8 cellular contexts compared by ENCODE assay signal in the genomic region with DNA sequence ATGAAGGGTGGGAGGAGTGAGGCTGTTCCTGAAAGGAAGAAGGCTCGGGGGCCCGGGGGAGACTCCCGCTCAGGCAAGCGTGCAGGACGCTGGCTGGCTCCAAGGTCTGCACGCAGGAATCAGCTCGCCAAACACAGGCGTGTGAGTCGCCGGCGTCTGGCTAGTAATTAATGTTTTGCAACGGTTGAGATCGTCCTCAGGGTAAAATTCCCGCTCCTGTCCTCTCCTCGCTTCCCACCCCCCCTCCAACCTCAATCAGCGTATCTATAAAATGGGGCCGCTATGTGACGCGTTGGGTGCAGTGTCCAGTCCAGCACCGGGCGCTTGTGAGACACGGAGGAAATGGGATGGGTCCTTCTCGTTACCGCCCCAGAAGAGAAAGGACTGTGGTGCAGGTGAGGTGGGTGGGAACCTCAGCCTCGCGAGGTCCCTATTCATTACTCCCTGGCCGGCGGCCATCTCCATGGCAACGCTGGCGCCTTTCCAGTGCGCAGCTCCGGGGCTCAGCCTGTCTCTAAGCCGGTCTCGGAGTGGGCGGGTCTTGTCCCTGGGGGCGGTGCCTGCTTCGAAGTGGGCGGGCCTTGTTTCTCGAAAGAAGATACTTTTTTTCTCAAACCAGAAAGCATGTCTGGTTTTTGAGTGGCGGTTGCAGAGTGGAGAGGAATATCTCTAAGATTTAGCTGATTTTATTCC. TPM values are rescaled to one million over a fixed set of nuclear protein-coding genes. Genes with fewer than 3 reads are reported as not detected.
DNase-seq lines count a peak whose midpoint lies in the region; ATAC-seq and TF ChIP-seq lines count a peak whose summit lies in the region.

No MANE protein-coding gene starts in this region.

- H3K4me3 Mint-ChIP-seq in activated T-helper 17 cell treated with anti-CD3 and anti-CD28 coated beads, Interleukin-2, amount 50 U/mL, for 72 hours: peak overlapping the region; percentile 80
- peak overlapping the region; percentile 68 to 92 (median 88) for H3K4me3 Mint-ChIP-seq in naive thymus-derived CD8-positive, alpha-beta T cell
- H3K4me3 Mint-ChIP-seq in stimulated activated effector memory CD8-positive, alpha-beta T cell treated with anti-CD3 and anti-CD28 coated beads, Interleukin-12 subunit alpha, Interleukin-12 subunit beta, amount 100 ng/mL, for 72 hours: peak overlapping the region; percentile 70

- H3K4me3 ChIP-seq in fibroblast of lung (replicated peaks in 1 of 4; ENCODE audit: control extremely low read depth in 1 of 4, insufficient read depth in 1 of 4, low read depth in 3 of 4, low read length in 4 of 4): peak overlapping the region; percentile 31 to 51 (median 44)

- peaks cover under 1% of the 10 kb centered on the region for H3K36me3 ChIP-seq in fibroblast of lung (ENCODE audit: control insufficient read depth, insufficient read depth, low read length)

- ATAC-seq in GM21576 (IDR thresholded peaks at IDR 0.05; ENCODE audit: unreplicated experiment): peak; percentile 86
- peak; percentile 98 for ATAC-seq in activated T-helper 17 cell treated with anti-CD3 and anti-CD28 coated beads, Interleukin-2, amount 50 U/mL, for 72 hours (replicated peaks)
- ATAC-seq in naive thymus-derived CD8-positive, alpha-beta T cell: peak; percentile 96 to 99
- peak; percentile 99 for ATAC-seq in stimulated activated effector memory CD8-positive, alpha-beta T cell treated with anti-CD3 and anti-CD28 coated beads, Interleukin-12 subunit alpha, Interleukin-12 subunit beta, amount 100 ng/mL, for 72 hours

- H3K9ac ChIP-seq in fibroblast of lung (ENCODE audit: insufficient read depth, low read length): no peak overlapping the region

- peak overlapping the region; percentile 43 for H2AFZ ChIP-seq in fibroblast of lung (ENCODE audit: low read length)

- TF ChIP-seq CTCF in fibroblast of lung (conservative IDR thresholded peaks at IDR 0.05 in 1 of 2, IDR thresholded peaks at IDR 0.05 in 1 of 2; ENCODE audit: low read depth in 1 of 2, low read length in 2 of 2): no peak

- H3K36me3 Mint-ChIP-seq in activated T-helper 17 cell treated with anti-CD3 and anti-CD28 coated beads, Interleukin-2, amount 50 U/mL, for 72 hours (ENCODE audit: low read depth): peaks cover 8% of the 10 kb centered on the region
- no peaks in the 10 kb centered on the region for H3K36me3 Mint-ChIP-seq in naive thymus-derived CD8-positive, alpha-beta T cell
- H3K36me3 Mint-ChIP-seq in stimulated activated effector memory CD8-positive, alpha-beta T cell treated with anti-CD3 and anti-CD28 coated beads, Interleukin-12 subunit alpha, Interleukin-12 subunit beta, amount 100 ng/mL, for 72 hours: no peaks in the 10 kb centered on the region

- peak overlapping the region; percentile 81 for H3K4me2 ChIP-seq in fibroblast of lung (ENCODE audit: extremely low read depth, insufficient read depth, low read length)

- peak; percentile 96 for DNase-seq in COLO829 (ENCODE audit: low spot score)
- DNase-seq in Kasumi-1 (lab: John Stamatoyannopoulos, UW): peak; percentile 71 to 78
- peak; percentile 77 for DNase-seq in RKO (ENCODE audit: low spot score)
- DNase-seq in fibroblast of lung (ENCODE audit: low read depth in 2 of 2): peak; percentile 85 to 88
- DNase-seq in naive thymus-derived CD8-positive, alpha-beta T cell: peak; percentile 84 to 96 (median 92)
- DNase-seq in stimulated activated effector memory CD8-positive, alpha-beta T cell treated with anti-CD3 and anti-CD28 coated beads, Interleukin-12 subunit alpha, Interleukin-12 subunit beta, amount 100 ng/mL, for 72 hours (ENCODE audit: low spot score in 2 of 2): peak; percentile 83 to 97

- no peaks in the 10 kb centered on the region for H3K9me3 Mint-ChIP-seq in activated T-helper 17 cell treated with anti-CD3 and anti-CD28 coated beads, Interleukin-2, amount 50 U/mL, for 72 hours
- no peaks in the 10 kb centered on the region for H3K9me3 Mint-ChIP-seq in naive thymus-derived CD8-positive, alpha-beta T cell
- no peaks in the 10 kb centered on the region for H3K9me3 Mint-ChIP-seq in stimulated activated effector memory CD8-positive, alpha-beta T cell treated with anti-CD3 and anti-CD28 coated beads, Interleukin-12 subunit alpha, Interleukin-12 subunit beta, amount 100 ng/mL, for 72 hours

- H4K20me1 ChIP-seq in fibroblast of lung (ENCODE audit: control insufficient read depth, extremely low read depth, insufficient read depth, low read length): no peaks in the 10 kb centered on the region

- peaks cover 6% of the 10 kb centered on the region for H3K4me1 Mint-ChIP-seq in activated T-helper 17 cell treated with anti-CD3 and anti-CD28 coated beads, Interleukin-2, amount 50 U/mL, for 72 hours
- peaks cover 13 to 34% (median 29%) of the 10 kb centered on the region in 4 donors for H3K4me1 Mint-ChIP-seq in naive thymus-derived CD8-positive, alpha-beta T cell
- peaks cover 26% of the 10 kb centered on the region for H3K4me1 Mint-ChIP-seq in stimulated activated effector memory CD8-positive, alpha-beta T cell treated with anti-CD3 and anti-CD28 coated beads, Interleukin-12 subunit alpha, Interleukin-12 subunit beta, amount 100 ng/mL, for 72 hours

- H3K4me1 ChIP-seq in fibroblast of lung (ENCODE audit: control insufficient read depth, extremely low read depth, insufficient read depth, low read length): peaks cover 9% of the 10 kb centered on the region

- POLR2A ChIA-PET in naive thymus-derived CD8-positive, alpha-beta T cell (lab: Charles Lee): interaction anchor here (0.7 to 3.9 kb wide), 3 partner anchors 8 to 45 kb away, joined by 3 to 25 read pairs (median 3); a partner anchor contains a TSS

- peak overlapping the region; percentile 54 for H3K27ac Mint-ChIP-seq in activated T-helper 17 cell treated with anti-CD3 and anti-CD28 coated beads, Interleukin-2, amount 50 U/mL, for 72 hours
- peak overlapping the region; percentile 37 to 94 (median 88) for H3K27ac Mint-ChIP-seq in naive thymus-derived CD8-positive, alpha-beta T cell
- H3K27ac Mint-ChIP-seq in stimulated activated effector memory CD8-positive, alpha-beta T cell treated with anti-CD3 and anti-CD28 coated beads, Interleukin-12 subunit alpha, Interleukin-12 subunit beta, amount 100 ng/mL, for 72 hours: peak overlapping the region; percentile 32

- H3K27ac ChIP-seq in fibroblast of lung (ENCODE audit: insufficient read depth, low read length): no peak overlapping the region

- no peaks in the 10 kb centered on the region for H3K27me3 Mint-ChIP-seq in activated T-helper 17 cell treated with anti-CD3 and anti-CD28 coated beads, Interleukin-2, amount 50 U/mL, for 72 hours
- no peaks in the 10 kb centered on the region for H3K27me3 Mint-ChIP-seq in naive thymus-derived CD8-positive, alpha-beta T cell

- no peaks in the 10 kb centered on the region for H3K27me3 ChIP-seq in fibroblast of lung (ENCODE audit: control insufficient read depth, insufficient read depth, low read length)

- no peaks in the 10 kb centered on the region for H3K9me3 ChIP-seq in fibroblast of lung (ENCODE audit: control insufficient read depth, insufficient read depth, low read depth, low read length)

- no peaks in the 10 kb centered on the region for H3K79me2 ChIP-seq in fibroblast of lung (ENCODE audit: control insufficient read depth, insufficient read depth, low read length)

RNA-seq across cellular contexts. Expression of a gene that starts 6.5 kb away (rescaled TPM):
- total RNA-seq in activated T-helper 17 cell treated with anti-CD3 and anti-CD28 coated beads, Interleukin-2, amount 50 U/mL, for 72 hours: 1 to 10 TPM; 4.7 to 6.5 TPM
- 3.3 and 5.4 TPM in 2 replicates for total RNA-seq in fibroblast of lung
- 4.2 and 5.0 TPM in 2 replicates for polyA plus RNA-seq in fibroblast of lung
- 7.6 and 8.4 TPM in 2 replicates for polyA plus RNA-seq in fibroblast of lung (2012)
- polyA minus RNA-seq in fibroblast of lung (ENCODE audit: low replicate concordance): 19.2 and 29.3 TPM in 2 replicates
- 10 to 100 TPM in 1 of 2 experiments, 1 to 10 TPM in 1; 9.8 to 10.2 TPM for total RNA-seq in naive thymus-derived CD8-positive, alpha-beta T cell
- under 1 TPM; 0.16 to 0.39 (median 0.20) TPM for polyA plus RNA-seq in naive thymus-derived CD8-positive, alpha-beta T cell

RNA-seq across cellular contexts. Expression of a gene that starts 12.2 kb away (rescaled TPM):
- total RNA-seq in activated T-helper 17 cell treated with anti-CD3 and anti-CD28 coated beads, Interleukin-2, amount 50 U/mL, for 72 hours: 10 to 100 TPM in 1 of 2 donors, 1 to 10 TPM in 1; 8.7 to 12.9 TPM
- total RNA-seq in fibroblast of lung: 2.3 TPM in 2 replicates
- 1.8 and 2.7 TPM in 2 replicates for polyA plus RNA-seq in fibroblast of lung
- 5.8 and 7.3 TPM in 2 replicates for polyA plus RNA-seq in fibroblast of lung (2012)
- polyA minus RNA-seq in fibroblast of lung (ENCODE audit: low replicate concordance): 4.6 and 12.7 TPM in 2 replicates
- 10 to 100 TPM; 19.0 to 22.0 TPM for total RNA-seq in naive thymus-derived CD8-positive, alpha-beta T cell
- polyA plus RNA-seq in naive thymus-derived CD8-positive, alpha-beta T cell: 1 to 10 TPM; 2.8 to 5.4 (median 3.4) TPM

RNA-seq across cellular contexts. Expression of a gene that starts 13.0 kb away (rescaled TPM):
- total RNA-seq in activated T-helper 17 cell treated with anti-CD3 and anti-CD28 coated beads, Interleukin-2, amount 50 U/mL, for 72 hours: 10 to 100 TPM; 20.1 to 25.3 TPM
- 13.4 and 16.8 TPM in 2 replicates for total RNA-seq in fibroblast of lung
- polyA plus RNA-seq in fibroblast of lung: 2.4 and 2.6 TPM in 2 replicates
- polyA plus RNA-seq in fibroblast of lung (2012): 7.4 and 8.6 TPM in 2 replicates
- 0.96 and 1.8 TPM in 2 replicates for polyA minus RNA-seq in fibroblast of lung (ENCODE audit: low replicate concordance)
- total RNA-seq in naive thymus-derived CD8-positive, alpha-beta T cell: 10 to 100 TPM; 19.1 to 20.7 TPM
- 10 to 100 TPM; 21.5 to 31.6 (median 23.6) TPM for polyA plus RNA-seq in naive thymus-derived CD8-positive, alpha-beta T cell

RNA-seq across cellular contexts. Expression of a gene that starts 18.3 kb away (rescaled TPM):
- total RNA-seq in activated T-helper 17 cell treated with anti-CD3 and anti-CD28 coated beads, Interleukin-2, amount 50 U/mL, for 72 hours: 10 to 100 TPM; 11.9 to 13.2 TPM
- total RNA-seq in fibroblast of lung: 0.51 and 1.2 TPM in 2 replicates
- 1.2 TPM in 2 replicates for polyA plus RNA-seq in fibroblast of lung
- polyA plus RNA-seq in fibroblast of lung (2012): 5.1 and 6.0 TPM in 2 replicates
- 1.7 and 3.3 TPM in 2 replicates for polyA minus RNA-seq in fibroblast of lung (ENCODE audit: low replicate concordance)
- 10 to 100 TPM; 21.6 to 24.4 TPM for total RNA-seq in naive thymus-derived CD8-positive, alpha-beta T cell
- under 1 TPM in 2 of 3 donors, not detected in 1; 0.22 to 0.33 TPM for polyA plus RNA-seq in naive thymus-derived CD8-positive, alpha-beta T cell

RNA-seq across cellular contexts. Expression of a gene that starts 37.2 kb away (rescaled TPM):
- total RNA-seq in activated T-helper 17 cell treated with anti-CD3 and anti-CD28 coated beads, Interleukin-2, amount 50 U/mL, for 72 hours: 1 to 10 TPM; 4.6 to 5.3 TPM
- total RNA-seq in fibroblast of lung: 4.6 and 5.6 TPM in 2 replicates
- polyA plus RNA-seq in fibroblast of lung: 1.6 and 2.0 TPM in 2 replicates
- polyA plus RNA-seq in fibroblast of lung (2012): 4.9 and 5.5 TPM in 2 replicates
- polyA minus RNA-seq in fibroblast of lung (ENCODE audit: low replicate concordance): 4.9 and 5.3 TPM in 2 replicates
- total RNA-seq in naive thymus-derived CD8-positive, alpha-beta T cell: 1 to 10 TPM; 8.1 to 9.2 TPM
- polyA plus RNA-seq in naive thymus-derived CD8-positive, alpha-beta T cell: 1 to 10 TPM in 2 of 3 donors, under 1 TPM in 1; 0.64 to 1.4 (median 1.1) TPM

Comparison
In these comparisons a context has a peak if more than half of its experiments do, and no peak if none do; other contexts are left out.
1. H3K27ac Mint-ChIP-seq: peak in every context shown above with its lines; median percentile 88 in naive thymus-derived CD8-positive, alpha-beta T cell; 54 in activated T-helper 17 cell treated with anti-CD3 and anti-CD28 coated beads, Interleukin-2, amount 50 U/mL, for 72 hours; 32 in stimulated activated effector memory CD8-positive, alpha-beta T cell treated with anti-CD3 and anti-CD28 coated beads, Interleukin-12 subunit alpha, Interleukin-12 subunit beta, amount 100 ng/mL, for 72 hours.